39 cellular contexts compared by ENCODE assay signal in the genomic region with DNA sequence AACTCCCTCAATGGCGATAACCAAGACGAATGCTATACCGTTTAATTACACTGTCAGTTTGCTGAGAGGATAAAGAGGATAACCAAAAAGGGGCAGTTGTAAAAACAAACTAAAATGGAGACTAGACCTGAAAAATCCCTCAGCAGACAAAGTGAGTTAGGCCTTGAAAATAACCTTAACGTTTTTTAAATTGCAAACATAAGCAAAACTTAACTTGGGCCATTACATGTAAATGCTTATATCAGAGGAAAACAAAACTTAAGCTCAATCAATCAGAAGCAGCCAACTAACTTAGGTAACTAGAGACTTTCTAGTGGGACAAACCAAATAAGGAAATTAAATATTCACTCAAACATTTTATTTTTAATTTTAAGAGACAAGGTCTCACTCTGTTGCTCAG.
"Had no signal": no experiment of that assay in that cellular context is flagged by ENCODE, and none has a peak within 500 bp of the region (broad histone marks: within the 10 kb centered on the region; RNA-seq: fewer than 3 reads in every experiment).

No MANE protein-coding gene starts in this region.

- H3K4me3 Mint-ChIP-seq: activated CD4-positive, alpha-beta memory T cell treated with anti-CD3 and anti-CD28 coated beads, Interleukin-2, amount 10 ng/mL, durations not matched to agents 7 days and 5 days; activated CD4-positive, alpha-beta T cell treated with anti-CD3 and anti-CD28 coated beads for 36 hours; activated CD4-positive, alpha-beta T cell treated with anti-CD3 and anti-CD28 coated beads, Interleukin-2, amount 10 ng/mL, durations not matched to agents 7 days and 5 days; activated CD8-positive, alpha-beta memory T cell treated with anti-CD3 and anti-CD28 coated beads, Interleukin-2, amount 10 ng/mL, durations not matched to agents 7 days and 5 days; activated CD8-positive, alpha-beta T cell treated with anti-CD3 and anti-CD28 coated beads, Interleukin-2, amount 10 ng/mL, durations not matched to agents 7 days and 5 days; activated naive CD4-positive, alpha-beta T cell treated with anti-CD3 and anti-CD28 coated beads, Interleukin-2, amount 10 ng/mL, durations not matched to agents 7 days and 5 days; activated naive CD4-positive, alpha-beta T cell treated with anti-CD3 and anti-CD28 coated beads, Interleukin-2, amount 50 U/mL, for 24 hours; activated naive CD8-positive, alpha-beta T cell; activated naive CD8-positive, alpha-beta T cell treated with anti-CD3 and anti-CD28 coated beads, Interleukin-2, amount 10 ng/mL, durations not matched to agents 7 days and 5 days; activated naive CD8-positive, alpha-beta T cell treated with anti-CD3 and anti-CD28 coated beads, Interleukin-2, amount 50 U/mL, for 24 hours; activated T-cell treated with anti-CD3 and anti-CD28 coated beads, Interleukin-2, amount 50 U/mL, for 24 hours; brain; central memory CD8-positive, alpha-beta T cell; T-helper 1 cell treated with Interleukin-12 subunit alpha and Interleukin-12 subunit beta and Interleukin-4 antibody, amounts not matched to agents 30 μg/mL and 1 μg/mL, for 36 hours; T-helper 2 cell treated with Interferon-gamma antibody and Interleukin-4, amounts not matched to agents 5 μg/mL and 100 μg/mL, for 36 hours; WTC11 had no signal

- H3K9me3 ChIP-seq: ascending aorta had no signal

- H3K4me3 ChIP-seq: ascending aorta, cardiac muscle cell had no signal

- H3K27ac Mint-ChIP-seq: activated CD4-positive, alpha-beta memory T cell treated with anti-CD3 and anti-CD28 coated beads, Interleukin-2, amount 10 ng/mL, durations not matched to agents 7 days and 5 days; activated CD4-positive, alpha-beta T cell treated with anti-CD3 and anti-CD28 coated beads for 36 hours; activated CD4-positive, alpha-beta T cell treated with anti-CD3 and anti-CD28 coated beads, Interleukin-2, amount 10 ng/mL, durations not matched to agents 7 days and 5 days; activated CD8-positive, alpha-beta memory T cell treated with anti-CD3 and anti-CD28 coated beads, Interleukin-2, amount 10 ng/mL, durations not matched to agents 7 days and 5 days; activated CD8-positive, alpha-beta T cell treated with anti-CD3 and anti-CD28 coated beads, Interleukin-2, amount 10 ng/mL, durations not matched to agents 7 days and 5 days; activated naive CD4-positive, alpha-beta T cell treated with anti-CD3 and anti-CD28 coated beads, Interleukin-2, amount 10 ng/mL, durations not matched to agents 7 days and 5 days; activated naive CD4-positive, alpha-beta T cell treated with anti-CD3 and anti-CD28 coated beads, Interleukin-2, amount 50 U/mL, for 24 hours; activated naive CD8-positive, alpha-beta T cell; activated naive CD8-positive, alpha-beta T cell treated with anti-CD3 and anti-CD28 coated beads, Interleukin-2, amount 10 ng/mL, durations not matched to agents 7 days and 5 days; activated naive CD8-positive, alpha-beta T cell treated with anti-CD3 and anti-CD28 coated beads, Interleukin-2, amount 50 U/mL, for 24 hours; activated T-cell treated with anti-CD3 and anti-CD28 coated beads, Interleukin-2, amount 50 U/mL, for 24 hours; activated T-helper 2 cell treated with anti-CD3 and anti-CD28 coated beads, Interferon-gamma antibody, Interleukin-2, Interleukin-4, amounts not matched to agents 10 μg/mL and 5 μg/mL and 100 μg/mL, durations not matched to agents 14 hours and 24 hours and 36 hours; brain; T-helper 1 cell treated with Interleukin-12 subunit alpha and Interleukin-12 subunit beta and Interleukin-4 antibody, amounts not matched to agents 30 μg/mL and 1 μg/mL, for 36 hours; T-helper 2 cell treated with Interferon-gamma antibody and Interleukin-4, amounts not matched to agents 5 μg/mL and 100 μg/mL, for 36 hours; WTC11 had no signal

- H3K36me3 ChIP-seq: cardiac muscle cell, WERI-Rb-1 had no signal

- H3K27me3 ChIP-seq: ascending aorta, cardiac muscle cell had no signal

- H3K4me1 Mint-ChIP-seq: activated CD4-positive, alpha-beta memory T cell treated with anti-CD3 and anti-CD28 coated beads, Interleukin-2, amount 10 ng/mL, durations not matched to agents 7 days and 5 days; activated CD4-positive, alpha-beta T cell treated with anti-CD3 and anti-CD28 coated beads for 36 hours; activated naive CD4-positive, alpha-beta T cell treated with anti-CD3 and anti-CD28 coated beads, Interleukin-2, amount 10 ng/mL, durations not matched to agents 7 days and 5 days; activated naive CD4-positive, alpha-beta T cell treated with anti-CD3 and anti-CD28 coated beads, Interleukin-2, amount 50 U/mL, for 24 hours; brain; central memory CD8-positive, alpha-beta T cell; WTC11 had no signal

- H3K9me3 Mint-ChIP-seq: activated CD4-positive, alpha-beta memory T cell treated with anti-CD3 and anti-CD28 coated beads, Interleukin-2, amount 10 ng/mL, durations not matched to agents 7 days and 5 days; activated CD4-positive, alpha-beta T cell treated with anti-CD3 and anti-CD28 coated beads, Interleukin-2, amount 10 ng/mL, durations not matched to agents 7 days and 5 days; activated naive CD4-positive, alpha-beta T cell treated with anti-CD3 and anti-CD28 coated beads, Interleukin-2, amount 10 ng/mL, durations not matched to agents 7 days and 5 days; activated naive CD4-positive, alpha-beta T cell treated with anti-CD3 and anti-CD28 coated beads, Interleukin-2, amount 50 U/mL, for 24 hours; activated naive CD8-positive, alpha-beta T cell treated with anti-CD3 and anti-CD28 coated beads, Interleukin-2, amount 10 ng/mL, durations not matched to agents 7 days and 5 days; activated naive CD8-positive, alpha-beta T cell treated with anti-CD3 and anti-CD28 coated beads, Interleukin-2, amount 50 U/mL, for 24 hours; activated T-cell treated with anti-CD3 and anti-CD28 coated beads, Interleukin-2, amount 50 U/mL, for 24 hours; activated T-helper 2 cell treated with anti-CD3 and anti-CD28 coated beads, Interferon-gamma antibody, Interleukin-2, Interleukin-4, amounts not matched to agents 10 μg/mL and 5 μg/mL and 100 μg/mL, durations not matched to agents 14 hours and 24 hours and 36 hours; central memory CD8-positive, alpha-beta T cell; T-helper 1 cell treated with Interleukin-12 subunit alpha and Interleukin-12 subunit beta and Interleukin-4 antibody, amounts not matched to agents 30 μg/mL and 1 μg/mL, for 36 hours; T-helper 2 cell treated with Interferon-gamma antibody and Interleukin-4, amounts not matched to agents 5 μg/mL and 100 μg/mL, for 36 hours had no signal

- DNase-seq: activated CD4-positive, alpha-beta memory T cell treated with anti-CD3 and anti-CD28 coated beads, Interleukin-2, amount 10 ng/mL, durations not matched to agents 7 days and 5 days; activated CD4-positive, alpha-beta T cell treated with anti-CD3 and anti-CD28 coated beads for 1 hour; activated CD4-positive, alpha-beta T cell treated with anti-CD3 and anti-CD28 coated beads for 36 hours; activated CD4-positive, alpha-beta T cell treated with anti-CD3 and anti-CD28 coated beads for 48 hours; activated CD4-positive, alpha-beta T cell treated with anti-CD3 and anti-CD28 coated beads, Interleukin-2, amount 10 ng/mL, durations not matched to agents 7 days and 5 days; activated CD4-positive, alpha-beta T cell treated with anti-CD3 and anti-CD28 coated beads, Interleukin-2, amount 50 U/mL, for 48 hours; activated CD4-positive, CD25-positive, alpha-beta regulatory T cell; activated CD8-positive, alpha-beta memory T cell treated with anti-CD3 and anti-CD28 coated beads for 24 hours; activated CD8-positive, alpha-beta memory T cell treated with anti-CD3 and anti-CD28 coated beads, Interleukin-2, amount 10 ng/mL, durations not matched to agents 7 days and 5 days; activated CD8-positive, alpha-beta memory T cell treated with anti-CD3 and anti-CD28 coated beads, Interleukin-2, amount 50 U/mL, for 48 hours; activated CD8-positive, alpha-beta T cell treated with anti-CD3 and anti-CD28 coated beads, Interleukin-2, amount 10 ng/mL, durations not matched to agents 7 days and 5 days; activated effector memory CD4-positive, alpha-beta T cell treated with Interleukin-2 at 50 U/mL for 16 hours; activated gamma-delta T cell; activated naive CD4-positive, alpha-beta T cell treated with anti-CD3 and anti-CD28 coated beads, Interleukin-2, amount 10 ng/mL, durations not matched to agents 7 days and 5 days; activated naive CD4-positive, alpha-beta T cell treated with Interleukin-2 at 50 U/mL for 16 hours; activated naive CD8-positive, alpha-beta T cell treated with anti-CD3 and anti-CD28 coated beads, Interleukin-2, amount 10 ng/mL, durations not matched to agents 7 days and 5 days; activated naive CD8-positive, alpha-beta T cell treated with anti-CD3 and anti-CD28 coated beads, Interleukin-2, amount 50 U/mL, for 24 hours; activated T-cell treated with anti-CD3 and anti-CD28 coated beads, Interleukin-2, amount 50 U/mL, for 24 hours; activated T-cell treated with anti-CD3 and anti-CD28 coated beads, Interleukin-2, amount 50 U/mL, for 48 hours; amygdala; anterior cingulate cortex; caudate nucleus; cerebellar nuclear complex; T-helper 1 cell; T-helper 2 cell; T-helper 9 cell; WERI-Rb-1 had no signal

- FAIRE-seq: bronchial epithelial cell had no signal

- ATAC-seq: activated CD4-positive, alpha-beta T cell treated with anti-CD3 and anti-CD28 coated beads for 36 hours; activated CD4-positive, CD25-positive, alpha-beta regulatory T cell treated with anti-CD3 and anti-CD28 coated beads, Interleukin-2, amount 50 U/mL, for 24 hours; activated CD8-positive, alpha-beta memory T cell treated with anti-CD3 and anti-CD28 coated beads, Interleukin-2, amount 10 ng/mL, durations not matched to agents 7 days and 5 days; activated CD8-positive, alpha-beta T cell treated with anti-CD3 and anti-CD28 coated beads, Interleukin-2, amount 10 ng/mL, durations not matched to agents 7 days and 5 days; activated naive CD8-positive, alpha-beta T cell treated with anti-CD3 and anti-CD28 coated beads, Interleukin-2, amount 50 U/mL, for 24 hours; WTC11 had no signal

- H3K27ac ChIP-seq: ascending aorta, cardiac muscle cell, WERI-Rb-1 had no signal

- H3K4me1 ChIP-seq: ascending aorta had no signal

- H3K27me3 Mint-ChIP-seq: activated CD4-positive, alpha-beta memory T cell treated with anti-CD3 and anti-CD28 coated beads, Interleukin-2, amount 10 ng/mL, durations not matched to agents 7 days and 5 days; activated CD4-positive, alpha-beta T cell treated with anti-CD3 and anti-CD28 coated beads for 36 hours; activated CD4-positive, alpha-beta T cell treated with anti-CD3 and anti-CD28 coated beads, Interleukin-2, amount 10 ng/mL, durations not matched to agents 7 days and 5 days; activated CD8-positive, alpha-beta memory T cell treated with anti-CD3 and anti-CD28 coated beads, Interleukin-2, amount 10 ng/mL, durations not matched to agents 7 days and 5 days; activated naive CD4-positive, alpha-beta T cell treated with anti-CD3 and anti-CD28 coated beads, Interleukin-2, amount 10 ng/mL, durations not matched to agents 7 days and 5 days; activated naive CD4-positive, alpha-beta T cell treated with anti-CD3 and anti-CD28 coated beads, Interleukin-2, amount 50 U/mL, for 24 hours; activated naive CD8-positive, alpha-beta T cell; activated T-cell treated with anti-CD3 and anti-CD28 coated beads, Interleukin-2, amount 50 U/mL, for 24 hours; central memory CD8-positive, alpha-beta T cell had no signal

- H3K36me3 Mint-ChIP-seq: activated naive CD4-positive, alpha-beta T cell treated with anti-CD3 and anti-CD28 coated beads, Interleukin-2, amount 10 ng/mL, durations not matched to agents 7 days and 5 days; activated naive CD8-positive, alpha-beta T cell treated with anti-CD3 and anti-CD28 coated beads, Interleukin-2, amount 10 ng/mL, durations not matched to agents 7 days and 5 days had no signal
